8 cellular contexts compared by ENCODE assay signal in the genomic region with DNA sequence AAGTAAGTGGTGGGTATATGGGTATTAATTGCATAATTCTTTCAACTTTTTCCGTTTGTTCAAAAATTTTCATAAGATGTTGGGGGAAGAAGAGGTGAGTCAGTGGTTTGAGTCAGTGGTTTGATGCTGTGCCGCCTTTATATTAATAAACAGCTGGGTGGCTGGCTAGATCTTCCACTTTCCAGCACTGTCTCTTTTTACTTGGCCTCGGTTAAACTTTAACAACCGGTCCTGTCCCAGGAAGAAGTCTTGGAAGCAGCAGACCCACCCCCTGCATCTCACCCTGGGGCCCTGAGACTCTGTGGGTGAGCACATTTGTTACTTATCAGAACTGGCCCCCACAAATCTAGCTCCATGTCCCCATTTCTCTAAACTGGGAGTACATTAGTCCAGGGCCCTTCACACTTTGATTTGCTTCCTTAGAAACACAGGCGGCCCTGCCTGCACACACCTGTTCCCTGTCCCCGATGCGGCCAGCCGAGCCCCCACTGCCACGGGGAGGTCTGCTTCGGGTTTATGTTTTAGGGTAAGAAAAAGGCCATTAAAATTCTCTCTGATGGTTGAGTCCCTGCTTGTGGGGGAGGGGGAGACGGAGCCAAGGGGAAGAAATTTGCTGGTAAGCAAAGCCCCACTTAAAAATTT.
DNase-seq lines count a peak whose midpoint lies in the region; ATAC-seq and TF ChIP-seq lines count a peak whose summit lies in the region.

No MANE protein-coding gene starts in this region.

- H3K27me3 ChIP-seq in OCI-LY3 (ENCODE audit: low read depth, low read length): no peaks in the 10 kb centered on the region

- no peak for ATAC-seq in effector memory CD8-positive, alpha-beta T cell (replicated peaks)
- no peak for ATAC-seq in natural killer cell
- ATAC-seq in GM21619 (IDR thresholded peaks at IDR 0.05; ENCODE audit: unreplicated experiment): no peak
- ATAC-seq in GM18867 (IDR thresholded peaks at IDR 0.05; ENCODE audit: unreplicated experiment): no peak

- peak overlapping the region; percentile 97 for H3K4me2 ChIP-seq in OCI-LY3 (ENCODE audit: low read length)

- H4K20me1 ChIP-seq in OCI-LY3 (ENCODE audit: insufficient read depth, low read length): no peaks in the 10 kb centered on the region

- H3K9me3 Mint-ChIP-seq in effector memory CD8-positive, alpha-beta T cell: peaks cover 2 to 8% of the 10 kb centered on the region in 2 donors
- peaks cover 7 to 10% of the 10 kb centered on the region in 2 donors for H3K9me3 Mint-ChIP-seq in natural killer cell

- peak overlapping the region; percentile 32 to 62 for H3K27ac Mint-ChIP-seq in effector memory CD8-positive, alpha-beta T cell
- no peak overlapping the region for H3K27ac Mint-ChIP-seq in natural killer cell

- DNase-seq in stimulated activated CD4-positive, alpha-beta T cell treated with anti-CD3 and anti-CD28 coated beads, Interleukin-4, amount 100 ng/mL, for 1 hour: peak; percentile 7
- no peak for DNase-seq in stimulated activated CD4-positive, alpha-beta T cell treated with anti-CD3 and anti-CD28 coated beads, Interleukin-4, amount 100 ng/mL, for 4 hours
- DNase-seq in effector memory CD8-positive, alpha-beta T cell: no peak
- DNase-seq in natural killer cell: no peak
- no peak for DNase-seq in SKM-1 (lab: John Stamatoyannopoulos, UW; ENCODE audit: unreplicated experiment)

- H3K79me2 ChIP-seq in OCI-LY3 (ENCODE audit: low read length): no peaks in the 10 kb centered on the region

- peaks cover 0 to 11% of the 10 kb centered on the region in 2 donors for H3K27me3 Mint-ChIP-seq in effector memory CD8-positive, alpha-beta T cell
- peaks cover 28 to 29% of the 10 kb centered on the region in 2 donors for H3K27me3 Mint-ChIP-seq in natural killer cell (ENCODE audit: low read depth in 2 of 2)

- H2AFZ ChIP-seq in OCI-LY3 (ENCODE audit: low read depth, low read length): peak overlapping the region; percentile 100

- TF ChIP-seq CTCF in OCI-LY3 (IDR thresholded peaks at IDR 0.05; ENCODE audit: low read depth, low read length): no peak
- no peak for TF ChIP-seq CTCF in natural killer cell (IDR thresholded peaks at IDR 0.05)

- intact Hi-C loops in natural killer cell (cut with micrococcal nuclease): no loop called here

- peaks cover 7 to 11% of the 10 kb centered on the region in 2 donors for H3K4me1 Mint-ChIP-seq in effector memory CD8-positive, alpha-beta T cell (ENCODE audit: low read depth in 2 of 2)
- peaks cover 12 to 13% of the 10 kb centered on the region in 2 donors for H3K4me1 Mint-ChIP-seq in natural killer cell

- H3K36me3 Mint-ChIP-seq in effector memory CD8-positive, alpha-beta T cell (ENCODE audit: insufficient read depth): peaks cover 5% of the 10 kb centered on the region
- peaks cover 20% of the 10 kb centered on the region for H3K36me3 Mint-ChIP-seq in natural killer cell

- H3K27ac ChIP-seq in OCI-LY3 (ENCODE audit: low read length): peak overlapping the region; percentile 81

- peaks cover 20% of the 10 kb centered on the region for H3K36me3 ChIP-seq in OCI-LY3 (replicated peaks; ENCODE audit: low read depth, low read length)

- H3K4me3 ChIP-seq in OCI-LY3 (ENCODE audit: low read length): peak overlapping the region; percentile 99

- H3K4me1 ChIP-seq in OCI-LY3 (ENCODE audit: low read length): peaks cover 13% of the 10 kb centered on the region

- peak overlapping the region; percentile 65 to 71 for H3K4me3 Mint-ChIP-seq in effector memory CD8-positive, alpha-beta T cell
- H3K4me3 Mint-ChIP-seq in natural killer cell: peak overlapping the region; percentile 68

- H3K9ac ChIP-seq in OCI-LY3 (ENCODE audit: low read length): peak overlapping the region; percentile 77

- peaks cover 12% of the 10 kb centered on the region for H3K9me3 ChIP-seq in OCI-LY3 (ENCODE audit: insufficient read depth, low read length)

Comparison
In these comparisons a context has a peak if more than half of its experiments do, and no peak if none do; other contexts are left out.
1. H3K27ac Mint-ChIP-seq: peak in effector memory CD8-positive, alpha-beta T cell (2 of 2); none in natural killer cell (0 of 2).